ENCODE assay signal across 1 cellular context in genomic region chr6:167420858-167421766, GRCh38.
TF ChIP-seq lines count a peak whose summit lies in the region.

No MANE protein-coding gene starts in this region.

TF ChIP-seq in H1, 55 proteins besides CTCF, POLR2A, EP300 and RAD21:
- TF ChIP-seq KDM5A (IDR thresholded peaks at IDR 0.05; ENCODE audit: low read length) (no peak), HDAC6 (IDR thresholded peaks at IDR 0.05; ENCODE audit: low read depth, low read length) (no peak), SUZ12 (IDR thresholded peaks at IDR 0.05; ENCODE audit: low read length) (no peak), CHD7 (IDR thresholded peaks at IDR 0.05; ENCODE audit: insufficient replicate concordance, low read length) (no peak), NRF1 (IDR thresholded peaks at IDR 0.05; ENCODE audit: low read depth, low read length) (no peak), ASH2L (IDR thresholded peaks at IDR 0.05; ENCODE audit: low read length) (no peak), SP1 (IDR thresholded peaks at IDR 0.05; ENCODE audit: low read depth, low read length) (no peak), PHF8 (conservative IDR thresholded peaks at IDR 0.05; ENCODE audit: low read depth, low read length) (no peak), JUN (IDR thresholded peaks at IDR 0.05; ENCODE audit: low read depth, low read length) (no peak), POLR2AphosphoS5 (IDR thresholded peaks at IDR 0.05; ENCODE audit: low read depth, low read length) (no peak), ZNF274 (IDR thresholded peaks at IDR 0.05; ENCODE audit: borderline replicate concordance, extremely low read depth, low read length) (no peak), NANOG (IDR thresholded peaks at IDR 0.05; ENCODE audit: insufficient read depth, low read depth, low read length, poor library complexity, severe bottlenecking) (no peak)
